In the genomic region with DNA sequence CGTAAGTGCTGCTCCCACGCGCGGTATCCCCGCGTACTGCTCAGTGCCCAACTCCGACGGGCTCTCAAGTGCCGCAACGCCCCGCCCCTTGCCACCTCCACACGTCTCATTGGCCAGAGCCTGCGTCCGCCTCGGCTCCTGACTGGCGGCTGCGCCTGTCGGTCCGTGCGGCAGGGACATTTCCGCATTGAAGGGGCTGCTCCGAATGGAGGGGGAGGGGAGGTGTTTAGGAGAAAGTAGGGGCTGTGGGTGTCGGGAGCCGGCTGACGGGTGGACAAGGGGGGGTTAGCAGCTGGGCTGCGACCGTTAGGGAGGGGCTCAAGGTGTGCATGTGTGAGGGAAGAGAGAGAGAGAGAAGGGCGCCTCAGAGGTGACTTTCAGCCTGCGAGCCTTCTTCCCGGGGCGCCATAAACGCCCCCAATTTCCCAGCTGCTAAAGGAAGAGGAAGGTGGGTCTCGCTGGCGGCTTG, we compare ENCODE assay signal across 8 cellular contexts. TPM values are rescaled to one million over a fixed set of nuclear protein-coding genes. Genes with fewer than 3 reads are reported as not detected.
DNase-seq lines count a peak whose midpoint lies in the region; ATAC-seq and TF ChIP-seq lines count a peak whose summit lies in the region.

No MANE protein-coding gene starts in this region.

- H3K27me3 ChIP-seq in adrenal gland = no peaks in the 10 kb centered on the region
- H3K27me3 ChIP-seq in heart left ventricle = no peaks in the 10 kb centered on the region

- peak overlapping the region; percentile 99 for H3K27ac Mint-ChIP-seq in type B pancreatic cell

- H3K27me3 Mint-ChIP-seq in type B pancreatic cell = no peaks in the 10 kb centered on the region

- no peaks in the 10 kb centered on the region for H3K9me3 Mint-ChIP-seq in type B pancreatic cell

- in situ Hi-C loops in GM13976 (cut with MboI; ENCODE audit: low sequenced_read_pairs, unreplicated experiment) = no loop called here

- H3K4me3 ChIP-seq in adrenal gland (peak overlapping the region; percentile 37 to 89 (median 80)), heart left ventricle (peak overlapping the region; percentile 74 to 98 (median 89))

- no peaks in the 10 kb centered on the region for H3K36me3 ChIP-seq in adrenal gland (replicated peaks in 1 of 2)
- no peaks in the 10 kb centered on the region for H3K36me3 ChIP-seq in heart left ventricle

- H3K36me3 Mint-ChIP-seq in type B pancreatic cell = peaks cover 4% of the 10 kb centered on the region

- peak overlapping the region; percentile 97 for H3K4me3 Mint-ChIP-seq in type B pancreatic cell

- 0 to 1% (median 0%) methylated on average over 25 to 34 of the region's 34 CpGs for WGBS in adrenal gland, 4 donors
- WGBS in heart left ventricle, 4 donors = 0 to 1% (median 0%) methylated on average over 28 to 34 of the region's 34 CpGs

- TF ChIP-seq CTCF in GM13976 (IDR thresholded peaks at IDR 0.05; ENCODE audit: borderline replicate concordance, control extremely low read depth, extremely low read depth, insufficient read depth, missing control alignments) (no peak), adrenal gland (IDR thresholded peaks at IDR 0.05) (peak in 2 of 6 experiments; percentile 2 to 18), heart left ventricle (IDR thresholded peaks at IDR 0.05) (no peak), type B pancreatic cell (conservative IDR thresholded peaks at IDR 0.05) (no peak)

- H3K4me1 ChIP-seq in adrenal gland (replicated peaks in 1 of 2) = peaks cover 15 to 30% of the 10 kb centered on the region in 2 donors
- peaks cover 0 to 39% (median 25%) of the 10 kb centered on the region in 12 donors for H3K4me1 ChIP-seq in heart left ventricle

- TF ChIP-seq POLR2A in adrenal gland (IDR thresholded peaks at IDR 0.05) (peak; percentile 96 to 99), heart left ventricle (IDR thresholded peaks at IDR 0.05) (peak; percentile 97 to 100)

- H3K4me1 Mint-ChIP-seq in type B pancreatic cell (ENCODE audit: unreplicated experiment) = peaks cover 24% of the 10 kb centered on the region

- ATAC-seq in HG02852 (IDR thresholded peaks at IDR 0.05; ENCODE audit: unreplicated experiment) (peak; percentile 87), heart left ventricle (peak; percentile 93 to 97 (median 96))

- H3K9me3 ChIP-seq in adrenal gland (replicated peaks in 1 of 3) (no peaks in the 10 kb centered on the region), heart left ventricle (no peaks in the 10 kb centered on the region)

- peak; percentile 95 for DNase-seq in GM13976 (ENCODE audit: low spot score)
- DNase-seq in NCI-H1436 treated with DMSO at 0.1 percent for 48 hours (lab: John Stamatoyannopoulos, UW) = peak; percentile 85
- DNase-seq in T follicular helper cell (ENCODE audit: low read depth) = peak; percentile 97
- DNase-seq in adrenal gland = peak; percentile 98 to 100 (median 99)
- peak; percentile 99 to 100 (median 99) for DNase-seq in heart left ventricle
- DNase-seq in pons (ENCODE audit: low spot score) = peak; percentile 99
- DNase-seq in type B pancreatic cell (ENCODE audit: extremely low spot score, unreplicated experiment) = peak; percentile 98

- H3K27ac ChIP-seq in adrenal gland (peak overlapping the region; percentile 77 to 98 (median 94)), heart left ventricle (peak overlapping the region; percentile 98 to 100 (median 99))

- intact Hi-C loops in adrenal gland (cut with DNase I) (no loop called here), heart left ventricle (cut with DNase I) (loop anchor here in 6 of 10 donors (1.0 to 10.0 kb wide), 7 partner anchors 36 to 256 kb away; partner anchors contain the start of genes MDH1 (in 4 of the 6) and WDPCP (in 4 of the 6))

RNA-seq across cellular contexts. Expression of gene UGP2, which starts 0.9 kb away (rescaled TPM):
- 100 to 1,000 TPM in 4 of 8 donors, 10 to 100 TPM in 4; 83.8 to 174 (median 106) TPM for total RNA-seq in adrenal gland
- polyA plus RNA-seq in adrenal gland = 100 to 1,000 TPM in 1 of 3 donors, 10 to 100 TPM in 2; 62.4 to 195 (median 73.5) TPM
- 100 to 1,000 TPM; 175 to 972 (median 331) TPM for total RNA-seq in heart left ventricle
- 1,000 to 10,000 TPM in 1 of 2 donors, 100 to 1,000 TPM in 1; 206 to 1,308 TPM for polyA plus RNA-seq in heart left ventricle
- 76.6 and 113 TPM in 2 replicates for total RNA-seq in type B pancreatic cell (ENCODE audit: low replicate concordance)

Comparison
In these comparisons a context has a peak if more than half of its experiments do, and no peak if none do; other contexts are left out.
1. Peak in every context shown above with its lines: DNase-seq, ATAC-seq, H3K4me3 ChIP-seq and H3K27ac ChIP-seq.
2. intact Hi-C loops: an anchor here in heart left ventricle (1.0 to 10.0 kb wide); none called in adrenal gland.